In genomic region chr6:122184260-122184934, GRCh38 we compare ENCODE assay signal across 8 cellular contexts.
A peak's percentile ranks its signal among the peaks of the same experiment; 100 is the strongest.
DNase-seq lines count a peak whose midpoint lies in the region; ATAC-seq, FAIRE-seq and TF ChIP-seq lines count a peak whose summit lies in the region.

No MANE protein-coding gene starts in this region.

- no peak overlapping the region for H3K27ac ChIP-seq in ovary
- no peak overlapping the region for H3K27ac ChIP-seq in colonic mucosa

- no peaks in the 10 kb centered on the region for H3K9me3 ChIP-seq in ovary
- H3K9me3 ChIP-seq in colonic mucosa: no peaks in the 10 kb centered on the region

- H3K36me3 ChIP-seq in ovary (no peaks in the 10 kb centered on the region), colonic mucosa (no peaks in the 10 kb centered on the region)

- peak; percentile 21 for FAIRE-seq in D721Med (lab: Jason Lieb, UNC)

- TF ChIP-seq EP300 in ovary (IDR thresholded peaks at IDR 0.05): no peak

- H3K27me3 Mint-ChIP-seq in stimulated activated memory B cell treated with anti-CD40 and anti-IgM and Interleukin-4, amounts not matched to agents 10 μg/mL and 1 μg/mL and 100 μg/mL, for 72 hours: no peaks in the 10 kb centered on the region
- peaks cover 2% of the 10 kb centered on the region for H3K27me3 Mint-ChIP-seq in activated naive CD8-positive, alpha-beta T cell treated with anti-CD3 and anti-CD28 coated beads, Interleukin-2, amount 50 U/mL, for 24 hours
- peaks cover 5% of the 10 kb centered on the region for H3K27me3 Mint-ChIP-seq in activated naive CD4-positive, alpha-beta T cell treated with anti-CD3 and anti-CD28 coated beads for 36 hours (ENCODE audit: low read depth)

- TF ChIP-seq CTCF in D721Med (IDR thresholded peaks at IDR 0.05; ENCODE audit: insufficient read depth, missing control alignments) (peak; percentile 53), epithelial cell of proximal tubule (conservative IDR thresholded peaks at IDR 0.05; ENCODE audit: low read depth, low read length) (peak; percentile 35), ovary (IDR thresholded peaks at IDR 0.05) (peak in 2 of 3 donors; percentile 53 to 56), colonic mucosa (IDR thresholded peaks at IDR 0.05) (no peak)

- H3K36me3 Mint-ChIP-seq in stimulated activated memory B cell treated with anti-CD40 and anti-IgM and Interleukin-4, amounts not matched to agents 10 μg/mL and 1 μg/mL and 100 μg/mL, for 72 hours: no peaks in the 10 kb centered on the region
- H3K36me3 Mint-ChIP-seq in activated naive CD8-positive, alpha-beta T cell treated with anti-CD3 and anti-CD28 coated beads, Interleukin-2, amount 50 U/mL, for 24 hours (ENCODE audit: low read depth): no peaks in the 10 kb centered on the region
- H3K36me3 Mint-ChIP-seq in activated naive CD4-positive, alpha-beta T cell treated with anti-CD3 and anti-CD28 coated beads for 36 hours (ENCODE audit: low read depth): no peaks in the 10 kb centered on the region

- no peaks in the 10 kb centered on the region for H3K27me3 ChIP-seq in ovary
- no peaks in the 10 kb centered on the region for H3K27me3 ChIP-seq in colonic mucosa

- CTCF ChIA-PET in activated naive CD4-positive, alpha-beta T cell treated with anti-CD3 and anti-CD28 coated beads for 36 hours (lab: Charles Lee): interaction anchor here (0.6 kb wide), 2 partner anchors 69 to 123 kb away, joined by 3 to 4 read pairs; no protein-coding TSS in a partner anchor

- H3K27ac Mint-ChIP-seq in stimulated activated memory B cell treated with anti-CD40 and anti-IgM and Interleukin-4, amounts not matched to agents 10 μg/mL and 1 μg/mL and 100 μg/mL, for 72 hours: no peak overlapping the region
- no peak overlapping the region for H3K27ac Mint-ChIP-seq in activated naive CD8-positive, alpha-beta T cell treated with anti-CD3 and anti-CD28 coated beads, Interleukin-2, amount 50 U/mL, for 24 hours
- H3K27ac Mint-ChIP-seq in activated naive CD4-positive, alpha-beta T cell treated with anti-CD3 and anti-CD28 coated beads for 36 hours: no peak overlapping the region

- H3K9me3 Mint-ChIP-seq in stimulated activated memory B cell treated with anti-CD40 and anti-IgM and Interleukin-4, amounts not matched to agents 10 μg/mL and 1 μg/mL and 100 μg/mL, for 72 hours: no peaks in the 10 kb centered on the region
- H3K9me3 Mint-ChIP-seq in activated naive CD8-positive, alpha-beta T cell treated with anti-CD3 and anti-CD28 coated beads, Interleukin-2, amount 50 U/mL, for 24 hours: no peaks in the 10 kb centered on the region
- no peaks in the 10 kb centered on the region for H3K9me3 Mint-ChIP-seq in activated naive CD4-positive, alpha-beta T cell treated with anti-CD3 and anti-CD28 coated beads for 36 hours

- ATAC-seq in stimulated activated memory B cell treated with anti-CD40 and anti-IgM and Interleukin-4, amounts not matched to agents 10 μg/mL and 1 μg/mL and 100 μg/mL, for 72 hours: no peak
- no peak for ATAC-seq in activated naive CD8-positive, alpha-beta T cell treated with anti-CD3 and anti-CD28 coated beads, Interleukin-2, amount 50 U/mL, for 24 hours

- H3K4me3 ChIP-seq in epithelial cell of proximal tubule (ENCODE audit: low read depth, low read length): no peak overlapping the region
- H3K4me3 ChIP-seq in ovary: no peak overlapping the region
- H3K4me3 ChIP-seq in colonic mucosa: no peak overlapping the region

- intact Hi-C loops in ovary (cut with DNase I) (loop anchor here in 2 of 4 donors (10.0 kb wide), 2 partner anchors 150 to 760 kb away; no protein-coding TSS in a partner anchor), colonic mucosa (cut with DNase I) (loop anchor here (10.0 kb wide), 1 partner anchor 760 kb away; no protein-coding TSS in a partner anchor)
- intact Hi-C loops in activated naive CD4-positive, alpha-beta T cell treated with anti-CD3 and anti-CD28 coated beads for 36 hours (cut with micrococcal nuclease): loop anchor here (1.0 kb wide), 1 partner anchor 754 kb away; no protein-coding TSS in a partner anchor

- WGBS in ovary, 3 donors: 12 to 15% (median 14%) methylated on average over 5 of the region's 5 CpGs

- H3K4me1 ChIP-seq in ovary (ENCODE audit: insufficient read depth): no peaks in the 10 kb centered on the region
- H3K4me1 ChIP-seq in colonic mucosa: no peaks in the 10 kb centered on the region

- no peaks in the 10 kb centered on the region for H3K4me1 Mint-ChIP-seq in stimulated activated memory B cell treated with anti-CD40 and anti-IgM and Interleukin-4, amounts not matched to agents 10 μg/mL and 1 μg/mL and 100 μg/mL, for 72 hours
- no peaks in the 10 kb centered on the region for H3K4me1 Mint-ChIP-seq in activated naive CD8-positive, alpha-beta T cell treated with anti-CD3 and anti-CD28 coated beads, Interleukin-2, amount 50 U/mL, for 24 hours
- no peaks in the 10 kb centered on the region for H3K4me1 Mint-ChIP-seq in activated naive CD4-positive, alpha-beta T cell treated with anti-CD3 and anti-CD28 coated beads for 36 hours (ENCODE audit: low read depth)

- no peak for TF ChIP-seq POLR2A in ovary (IDR thresholded peaks at IDR 0.05)

- H3K4me3 Mint-ChIP-seq in stimulated activated memory B cell treated with anti-CD40 and anti-IgM and Interleukin-4, amounts not matched to agents 10 μg/mL and 1 μg/mL and 100 μg/mL, for 72 hours: no peak overlapping the region
- no peak overlapping the region for H3K4me3 Mint-ChIP-seq in activated naive CD8-positive, alpha-beta T cell treated with anti-CD3 and anti-CD28 coated beads, Interleukin-2, amount 50 U/mL, for 24 hours
- H3K4me3 Mint-ChIP-seq in activated naive CD4-positive, alpha-beta T cell treated with anti-CD3 and anti-CD28 coated beads for 36 hours: no peak overlapping the region

- H3K9ac ChIP-seq in colonic mucosa (ENCODE audit: low read depth in 2 of 2, low read length in 2 of 2): no peak overlapping the region

- DNase-seq in D721Med (ENCODE audit: insufficient read length, low spot score): no peak
- DNase-seq in NCI-H2227 treated with DMSO at 0.1 percent for 48 hours (lab: John Stamatoyannopoulos, UW): peak; percentile 7
- no peak for DNase-seq in epithelial cell of proximal tubule (ENCODE audit: low read depth)
- no peak for DNase-seq in ovary
- no peak for DNase-seq in colonic mucosa
- no peak for DNase-seq in activated naive CD8-positive, alpha-beta T cell treated with anti-CD3 and anti-CD28 coated beads, Interleukin-2, amount 50 U/mL, for 24 hours
- no peak for DNase-seq in activated naive CD4-positive, alpha-beta T cell treated with anti-CD3 and anti-CD28 coated beads for 36 hours
